Comparison of ENCODE assay signal across 1 cellular context in the genomic region with DNA sequence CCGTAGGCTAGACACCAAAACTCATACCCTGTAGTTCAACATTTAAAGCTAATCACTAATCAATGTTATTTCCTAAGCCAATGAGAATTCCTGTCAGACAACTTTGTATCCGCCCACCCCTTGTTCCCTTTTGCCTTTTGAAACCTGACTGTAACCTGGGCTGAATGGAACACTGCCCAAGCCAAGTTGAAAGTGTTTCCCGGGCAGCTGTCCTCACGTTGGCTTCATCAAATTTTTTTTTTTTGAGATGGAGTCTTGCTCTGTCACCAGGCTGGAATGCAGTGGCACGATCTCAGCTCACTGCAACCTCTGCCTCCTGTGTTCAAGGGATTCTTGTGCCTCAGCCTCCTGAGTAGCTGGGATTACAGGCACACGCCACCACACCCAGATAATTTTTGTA. TPM values are rescaled to one million over a fixed set of nuclear protein-coding genes. Genes with fewer than 3 reads are reported as not detected.
"Had no signal": no experiment of that assay in that cellular context is flagged by ENCODE, and none has a peak within 500 bp of the region (broad histone marks: within the 10 kb centered on the region; RNA-seq: fewer than 3 reads in every experiment).

No MANE protein-coding gene starts in this region.

RNA-seq across cellular contexts. Expression of a gene that starts 16.0 kb away (rescaled TPM):
- total RNA-seq: T-cell had no signal
